In genomic region chr2:28335666-28336065, GRCh38 we compare ENCODE assay signal across 27 cellular contexts.
"Had no signal": no experiment of that assay in that cellular context is flagged by ENCODE, and none has a peak within 500 bp of the region (broad histone marks: within the 10 kb centered on the region; RNA-seq: fewer than 3 reads in every experiment).

No MANE protein-coding gene starts in this region.

- FAIRE-seq: colon, kidney, small intestine had no signal

- H3K4me3 Mint-ChIP-seq: activated B cell treated with CpG ODN at 0.5 μM for 24 hours; activated CD4-positive, alpha-beta memory T cell treated with anti-CD3 and anti-CD28 coated beads, Interleukin-2, amount 10 ng/mL, durations not matched to agents 7 days and 5 days; activated CD8-positive, alpha-beta memory T cell treated with anti-CD3 and anti-CD28 coated beads, Interleukin-2, amount 10 ng/mL, durations not matched to agents 7 days and 5 days; activated naive CD8-positive, alpha-beta T cell treated with anti-CD3 and anti-CD28 coated beads, Interleukin-2, amount 10 ng/mL, durations not matched to agents 7 days and 5 days; naive B cell; T-cell had no signal

- ATAC-seq: activated CD8-positive, alpha-beta memory T cell treated with anti-CD3 and anti-CD28 coated beads, Interleukin-2, amount 10 ng/mL, durations not matched to agents 7 days and 5 days; foreskin keratinocyte; left lung; mucosa of descending colon; psoas muscle; right lobe of liver; SK-N-SH treated with all-trans-retinoic acid at 6 μM for 48 hours; T-cell had no signal

- H3K4me3 ChIP-seq: dorsolateral prefrontal cortex, left lung, mucosa of descending colon, psoas muscle, right lobe of liver, thoracic aorta had no signal

- H3K27me3 Mint-ChIP-seq: activated B cell treated with CpG ODN at 0.5 μM for 24 hours; activated CD4-positive, alpha-beta memory T cell treated with anti-CD3 and anti-CD28 coated beads, Interleukin-2, amount 10 ng/mL, durations not matched to agents 7 days and 5 days; activated CD8-positive, alpha-beta memory T cell treated with anti-CD3 and anti-CD28 coated beads, Interleukin-2, amount 10 ng/mL, durations not matched to agents 7 days and 5 days; activated naive CD8-positive, alpha-beta T cell treated with anti-CD3 and anti-CD28 coated beads, Interleukin-2, amount 10 ng/mL, durations not matched to agents 7 days and 5 days; naive B cell; T-cell had no signal

- H3K9me3 Mint-ChIP-seq: activated CD4-positive, alpha-beta memory T cell treated with anti-CD3 and anti-CD28 coated beads, Interleukin-2, amount 10 ng/mL, durations not matched to agents 7 days and 5 days; activated naive CD8-positive, alpha-beta T cell treated with anti-CD3 and anti-CD28 coated beads, Interleukin-2, amount 10 ng/mL, durations not matched to agents 7 days and 5 days; naive B cell; T-cell had no signal

- DNase-seq: activated B cell treated with CpG ODN at 0.5 μM for 24 hours; activated CD4-positive, alpha-beta memory T cell treated with anti-CD3 and anti-CD28 coated beads, Interleukin-2, amount 10 ng/mL, durations not matched to agents 7 days and 5 days; activated CD4-positive, alpha-beta T cell treated with anti-CD3 and anti-CD28 coated beads for 4 hours; activated CD8-positive, alpha-beta memory T cell treated with anti-CD3 and anti-CD28 coated beads, Interleukin-2, amount 10 ng/mL, durations not matched to agents 7 days and 5 days; activated naive CD8-positive, alpha-beta T cell treated with anti-CD3 and anti-CD28 coated beads, Interleukin-2, amount 10 ng/mL, durations not matched to agents 7 days and 5 days; amygdala; caudate nucleus; dorsolateral prefrontal cortex; foreskin keratinocyte; glutamatergic neuron; hypothalamus; left lung; mammary epithelial cell; naive B cell; occipital lobe; right lobe of liver; small intestine; stimulated activated CD4-positive, alpha-beta T cell treated with anti-CD3 and anti-CD28 coated beads, Interleukin-15, amount 100 ng/mL, for 24 hours; stimulated activated CD4-positive, alpha-beta T cell treated with anti-CD3 and anti-CD28 coated beads, Interleukin-2, amount 100 ng/mL, for 48 hours; T-cell; T-helper 9 cell had no signal

- H3K9me3 ChIP-seq: left lung, mucosa of descending colon, psoas muscle, right lobe of liver, thoracic aorta had no signal

- H3K4me1 ChIP-seq: left lung had no signal

- H3K27me3 ChIP-seq: dorsolateral prefrontal cortex, foreskin keratinocyte, left lung, right lobe of liver had no signal

- H3K36me3 ChIP-seq: right lobe of liver, thoracic aorta had no signal

- H3K4me1 Mint-ChIP-seq: activated B cell treated with CpG ODN at 0.5 μM for 24 hours had no signal

- H3K27ac Mint-ChIP-seq: activated B cell treated with CpG ODN at 0.5 μM for 24 hours; activated CD4-positive, alpha-beta memory T cell treated with anti-CD3 and anti-CD28 coated beads, Interleukin-2, amount 10 ng/mL, durations not matched to agents 7 days and 5 days; activated CD8-positive, alpha-beta memory T cell treated with anti-CD3 and anti-CD28 coated beads, Interleukin-2, amount 10 ng/mL, durations not matched to agents 7 days and 5 days; activated naive CD8-positive, alpha-beta T cell treated with anti-CD3 and anti-CD28 coated beads, Interleukin-2, amount 10 ng/mL, durations not matched to agents 7 days and 5 days had no signal

- H3K27ac ChIP-seq: foreskin keratinocyte, left lung, right lobe of liver, thoracic aorta had no signal
